In the genomic region with DNA sequence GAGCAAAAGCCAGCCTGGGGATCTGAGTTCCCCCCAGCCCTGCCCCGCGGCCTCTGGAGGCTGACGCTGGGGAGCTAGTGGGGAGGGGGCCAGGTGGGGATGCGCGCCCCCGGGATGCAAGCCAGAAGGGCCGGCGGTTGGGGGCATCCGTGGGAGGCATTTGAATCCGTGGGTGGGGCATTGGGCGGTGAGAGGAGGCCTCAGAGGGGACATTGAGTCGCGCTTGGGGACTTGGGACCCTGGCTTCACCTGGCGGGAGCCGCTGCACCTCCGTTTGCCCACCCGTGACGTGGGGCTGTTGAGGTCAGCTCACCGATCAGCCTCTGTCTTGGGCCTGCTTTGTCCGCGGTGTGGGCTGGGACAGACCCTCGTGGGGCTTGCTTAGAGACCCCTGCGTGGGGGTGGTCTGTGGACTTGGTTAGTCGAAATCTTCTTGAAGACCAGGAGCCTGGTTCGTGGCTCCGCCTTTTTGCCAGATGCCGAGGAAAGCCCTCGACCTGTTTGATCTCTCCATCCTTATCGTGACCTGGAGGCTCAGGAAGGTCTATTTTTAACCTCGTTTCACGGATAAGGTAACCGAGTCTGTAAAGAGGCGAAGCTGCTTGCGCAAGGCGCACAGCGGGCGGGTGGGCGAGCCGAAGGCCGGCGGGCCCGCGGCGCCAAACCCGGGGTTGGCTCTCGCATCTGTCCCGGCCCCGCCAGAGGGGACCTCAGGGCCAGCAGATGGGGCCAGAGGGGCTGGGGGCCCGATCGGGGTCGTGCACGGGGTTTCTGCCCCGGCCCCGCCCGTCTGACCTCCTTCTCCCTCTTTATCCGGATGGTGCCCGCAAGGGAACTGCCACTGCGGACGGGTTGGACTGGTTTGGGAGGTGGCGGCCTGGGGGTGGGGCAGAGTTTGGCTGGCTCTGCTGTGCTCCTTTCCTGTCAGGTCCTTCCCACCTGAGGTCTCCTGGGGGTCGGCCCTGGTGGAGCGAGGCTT, we compare ENCODE assay signal across 9 cellular contexts. TPM values are rescaled to one million over a fixed set of nuclear protein-coding genes. Genes with fewer than 3 reads are reported as not detected.
DNase-seq lines count a peak whose midpoint lies in the region; ATAC-seq, FAIRE-seq and TF ChIP-seq lines count a peak whose summit lies in the region.
"Had no signal": no experiment of that assay in that cellular context is flagged by ENCODE, and none has a peak within 500 bp of the region (broad histone marks: within the 10 kb centered on the region; RNA-seq: fewer than 3 reads in every experiment).

No MANE protein-coding gene starts in this region.

- no peak overlapping the region for H3K27ac ChIP-seq in K562 (ENCODE audit: extremely low read depth, low read depth, low read length)
- H3K27ac ChIP-seq in left lung, result peak overlapping the region; percentile 41 to 70
- H3K27ac ChIP-seq in upper lobe of right lung, result peak overlapping the region; percentile 55

- H3K9me1 ChIP-seq in K562 (ENCODE audit: control insufficient read depth, insufficient read depth, low read length), result peaks cover 3% of the 10 kb centered on the region

- H3K4me3 ChIP-seq in K562, result no peak overlapping the region
- H3K4me3 ChIP-seq in left lung, result peak overlapping the region; percentile 27 to 50
- H3K4me3 ChIP-seq in upper lobe of right lung, result peak overlapping the region; percentile 50

- 0 out of 2 replicates have a peak, but pooled peaks cover 12% of the 10 kb centered on the region for H4K20me1 ChIP-seq in K562 (replicated peaks; ENCODE audit: control insufficient read depth, insufficient read depth, low read length)

- H3K36me3 ChIP-seq in K562 (ENCODE audit: control insufficient read depth, insufficient read depth, low read length) (peaks cover 15% of the 10 kb centered on the region; the same call in 1 of the 3 replicates), left lung (peaks cover 0 to 8% of the 10 kb centered on the region in 2 donors), upper lobe of right lung (no peaks in the 10 kb centered on the region)

- peaks cover 35% of the 10 kb centered on the region for H3K79me2 ChIP-seq in K562 (ENCODE audit: control insufficient read depth, insufficient read depth, low read length)

- H3K9me3 ChIP-seq in K562 (replicated peaks; ENCODE audit: control insufficient read depth, insufficient read depth, low read depth, low read length) (no peaks in the 10 kb centered on the region), left lung (no peaks in the 10 kb centered on the region), upper lobe of right lung (no peaks in the 10 kb centered on the region)

- no peak for TF ChIP-seq RAD21 in K562 (CRISPR knock-in tag; conservative IDR thresholded peaks at IDR 0.05 in 1 of 2, IDR thresholded peaks at IDR 0.05 in 1 of 2)

- H2AFZ ChIP-seq in K562 (ENCODE audit: low read depth, low read length), result no peak overlapping the region

- H3K4me1 Mint-ChIP-seq in activated naive CD4-positive, alpha-beta T cell treated with anti-CD3 and anti-CD28 coated beads, Interleukin-2, amount 50 U/mL, for 24 hours, result peaks cover 47% of the 10 kb centered on the region

- FAIRE-seq in K562 (lab: Jason Lieb, UNC), result no peak

- no peak for ATAC-seq in K562
- peak; percentile 72 for ATAC-seq in left lung
- peak; percentile 56 for ATAC-seq in upper lobe of right lung

- H3K36me3 Mint-ChIP-seq in activated naive CD4-positive, alpha-beta T cell treated with anti-CD3 and anti-CD28 coated beads, Interleukin-2, amount 50 U/mL, for 24 hours, result no peaks in the 10 kb centered on the region

- no peak for TF ChIP-seq POLR2A in K562 (conservative IDR thresholded peaks at IDR 0.05)

- H3K4me1 ChIP-seq in K562 (replicated peaks in 1 of 2; ENCODE audit: control insufficient read depth in 2 of 2, insufficient read depth in 2 of 2, low read length in 2 of 2) (peaks cover 26 to 55% of the 10 kb centered on the region in 2 experiments), left lung (peaks cover 12 to 74% of the 10 kb centered on the region in 2 donors), upper lobe of right lung (peaks cover 34% of the 10 kb centered on the region)

- DNase-seq in activated naive CD4-positive, alpha-beta T cell (lab: John Stamatoyannopoulos, UW), result no peak
- DNase-seq in K562 (ENCODE audit: extremely low read depth in 1 of 4, low spot score in 3 of 4), result no peak
- peak; percentile 77 to 87 for DNase-seq in left lung
- DNase-seq in upper lobe of right lung, result peak; percentile 89
- no peak for DNase-seq in NCI-H2107 treated with DMSO at 0.1 percent for 48 hours (lab: John Stamatoyannopoulos, UW; ENCODE audit: unreplicated experiment)
- DNase-seq in NCI-H524 treated with DMSO at 0.1 percent for 48 hours (lab: John Stamatoyannopoulos, UW), result no peak
- DNase-seq in OCI-M2 (lab: John Stamatoyannopoulos, UW; ENCODE audit: unreplicated experiment), result no peak
- DNase-seq: GDM1 had no signal

- no peaks in the 10 kb centered on the region for H3K9me3 Mint-ChIP-seq in activated naive CD4-positive, alpha-beta T cell treated with anti-CD3 and anti-CD28 coated beads, Interleukin-2, amount 50 U/mL, for 24 hours

- BruUV-seq in K562 (replicated peaks; lab: Mats Ljungman, UMichigan), result no TSS peak

- no peak for TF ChIP-seq EP300 in K562 (IDR thresholded peaks at IDR 0.05; ENCODE audit: low read length)

- intact Hi-C loops in K562 (cut with micrococcal nuclease) (no loop called here), left lung (cut with DNase I) (no loop called here), upper lobe of right lung (cut with DNase I) (no loop called here)

- no peak for TF ChIP-seq CTCF in K562 (IDR thresholded peaks at IDR 0.05 in 2 of 3, conservative IDR thresholded peaks at IDR 0.05 in 1 of 3; ENCODE audit: insufficient read depth in 2 of 3, low read depth in 1 of 3, low read length in 3 of 3)
- TF ChIP-seq CTCF in left lung (IDR thresholded peaks at IDR 0.05), result no peak
- no peak for TF ChIP-seq CTCF in upper lobe of right lung (IDR thresholded peaks at IDR 0.05)

- H3K4me3 Mint-ChIP-seq in activated naive CD4-positive, alpha-beta T cell treated with anti-CD3 and anti-CD28 coated beads, Interleukin-2, amount 50 U/mL, for 24 hours, result peak overlapping the region; percentile 75

- peak overlapping the region; percentile 35 for H3K27ac Mint-ChIP-seq in activated naive CD4-positive, alpha-beta T cell treated with anti-CD3 and anti-CD28 coated beads, Interleukin-2, amount 50 U/mL, for 24 hours

- in situ Hi-C loops in K562 (cut with MboI), result no loop called here

- no peak overlapping the region for H3K4me2 ChIP-seq in K562 (ENCODE audit: insufficient read depth, low read length)

- POLR2A ChIA-PET in K562 (lab: Yijun Ruan, JAX), result interaction anchor here (0.6 kb wide), 1 partner anchor 492 kb away, joined by 3 read pairs; no protein-coding TSS in a partner anchor

- H3K9ac ChIP-seq in K562 (ENCODE audit: insufficient read depth in 1 of 2, low read depth in 2 of 2, low read length in 2 of 2), result no peak overlapping the region

- CTCF ChIA-PET in K562 (lab: Yijun Ruan, JAX; ENCODE audit: low intra/inter-chr PET ratio), result interaction anchor here (0.7 kb wide), 1 partner anchor 26 kb away, joined by 3 read pairs; no protein-coding TSS in a partner anchor

- H3K27me3 Mint-ChIP-seq in activated naive CD4-positive, alpha-beta T cell treated with anti-CD3 and anti-CD28 coated beads, Interleukin-2, amount 50 U/mL, for 24 hours, result no peaks in the 10 kb centered on the region

- 49% methylated on average over 12 of the region's 62 CpGs for WGBS in K562 (ENCODE audit: insufficient coverage, low coverage, missing lambda C conversion rate)

- H3K27me3 ChIP-seq in K562 (ENCODE audit: control insufficient read depth in 2 of 2, insufficient read depth in 2 of 2, low read length in 2 of 2) (no peaks in the 10 kb centered on the region), left lung (peaks cover 0 to 26% of the 10 kb centered on the region in 2 donors), upper lobe of right lung (no peaks in the 10 kb centered on the region)

TF ChIP-seq in K562, 482 proteins besides CTCF, POLR2A, EP300 and RAD21 (continues in another document):
- peak; percentile 32; the same call in 1 of the 2 replicates for TF ChIP-seq POLR2G (IDR thresholded peaks at IDR 0.05; ENCODE audit: low read depth, low read length)
- 0 out of 2 replicates have a peak, but pooled peaks have one; percentile 27 for TF ChIP-seq CEBPB (tag; IDR thresholded peaks at IDR 0.05)
- TF ChIP-seq CBX8 (IDR thresholded peaks at IDR 0.05; ENCODE audit: borderline replicate concordance, extremely low read depth, low read depth, low read length, poor library complexity, severe bottlenecking), result no peak
- TF ChIP-seq, protein P1, sequence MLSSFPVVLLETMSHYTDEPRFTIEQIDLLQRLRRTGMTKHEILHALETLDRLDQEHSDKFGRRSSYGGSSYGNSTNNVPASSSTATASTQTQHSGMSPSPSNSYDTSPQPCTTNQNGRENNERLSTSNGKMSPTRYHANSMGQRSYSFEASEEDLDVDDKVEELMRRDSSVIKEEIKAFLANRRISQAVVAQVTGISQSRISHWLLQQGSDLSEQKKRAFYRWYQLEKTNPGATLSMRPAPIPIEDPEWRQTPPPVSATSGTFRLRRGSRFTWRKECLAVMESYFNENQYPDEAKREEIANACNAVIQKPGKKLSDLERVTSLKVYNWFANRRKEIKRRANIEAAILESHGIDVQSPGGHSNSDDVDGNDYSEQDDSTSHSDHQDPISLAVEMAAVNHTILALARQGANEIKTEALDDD (IDR thresholded peaks at IDR 0.05), result no peak
- TF ChIP-seq ZBTB7A (IDR thresholded peaks at IDR 0.05; ENCODE audit: borderline replicate concordance, control insufficient read depth, low read depth, low read length), result peak; percentile 15; the same call in 1 of the 2 replicates

RNA-seq across cellular contexts. Expression of a gene that starts 8.3 kb away (rescaled TPM):
- total RNA-seq in K562 (2011; cell fraction: chromatin; rRNA removed; ENCODE audit: low replicate concordance), result 5.9 and 9.9 TPM in 2 replicates
- total RNA-seq in K562 (2011; cell fraction: nucleolus; rRNA removed), result 7.8 and 8.4 TPM in 2 replicates
- total RNA-seq in K562 (2011; cell fraction: nucleoplasm; rRNA removed), result 4.7 and 6.6 TPM in 2 replicates
- total RNA-seq in K562 (2014; rRNA removed), result 7.3 and 8.5 TPM in 2 replicates
- 2.0 and 2.2 TPM in 2 replicates for total RNA-seq in K562 (2014; rRNA removed; fragmentation: Illumina TruSeq; extraction: Trizol)
- 3.3 and 4.1 TPM in 2 replicates for total RNA-seq in K562 (2015; rRNA removed; fragmentation: Illumina TruSeq; extraction: Trizol)
- total RNA-seq in K562 (2021), result 15.5 and 15.7 TPM in 2 replicates
- polyA plus RNA-seq in K562 (2011; rRNA removed), result 3.6 and 10.0 TPM in 2 replicates
- polyA plus RNA-seq in K562 (2011; cell fraction: cytosol; rRNA removed), result 9.4 and 16.0 TPM in 2 replicates
- polyA plus RNA-seq in K562 (2011; cell fraction: nucleus; rRNA removed), result 9.5 and 9.7 TPM in 2 replicates
- polyA plus RNA-seq in K562 (2012), result 7.9 and 9.5 TPM in 2 replicates
- 6.0 and 8.2 TPM in 2 replicates for polyA plus RNA-seq in K562 (2014; fragmentation: Illumina TruSeq; extraction: Trizol)
- polyA plus RNA-seq in K562 (2014; fragmentation: Nextera tagmentation; extraction: Ambion mirVana), result under 1 TPM; 0.73 to 0.93 TPM
- polyA plus RNA-seq in K562 (2014; rRNA removed), result 9.4 and 11.4 TPM in 2 replicates
- polyA minus RNA-seq in K562 (2011; rRNA and poly(A)+ RNA removed), result 2.6 and 4.1 TPM in 2 replicates
- 3.7 and 8.8 TPM in 2 replicates for polyA minus RNA-seq in K562 (2011; cell fraction: cytosol; rRNA and poly(A)+ RNA removed)
- 2.4 and 4.6 TPM in 2 replicates for polyA minus RNA-seq in K562 (2011; cell fraction: nucleus; rRNA and poly(A)+ RNA removed)
- total RNA-seq in left lung, result 10 to 100 TPM; 13.0 to 21.5 TPM
- total RNA-seq in upper lobe of right lung, result 16.8 TPM

Comparison
In these comparisons a context has a peak if more than half of its experiments do, and no peak if none do; other contexts are left out.
1. DNase-seq: peak in left lung (2 of 2) and upper lobe of right lung (single experiment); none in activated naive CD4-positive, alpha-beta T cell (0 of 4), K562 (0 of 4), NCI-H2107 treated with DMSO at 0.1 percent for 48 hours (single experiment), NCI-H524 treated with DMSO at 0.1 percent for 48 hours (single experiment) and OCI-M2 (single experiment).